In genomic region chr1:220894924-220895256, GRCh38 we compare ENCODE assay signal across 1 cellular context.
TF ChIP-seq lines count a peak whose summit lies in the region.

No MANE protein-coding gene starts in this region.

TF ChIP-seq in WTC11, 78 proteins besides CTCF, POLR2A, EP300 and RAD21 (continued from another document):
- TF ChIP-seq EMX1 (CRISPR knock-in tag; IDR thresholded peaks at IDR 0.05): no peak
- TF ChIP-seq ELF4 (CRISPR knock-in tag; IDR thresholded peaks at IDR 0.05; ENCODE audit: low read depth): no peak
- TF ChIP-seq GTF2I (CRISPR knock-in tag; conservative IDR thresholded peaks at IDR 0.05): no peak
- TF ChIP-seq TEAD1 (CRISPR knock-in tag; IDR thresholded peaks at IDR 0.05): no peak
- TF ChIP-seq GABPB1 (CRISPR knock-in tag; IDR thresholded peaks at IDR 0.05): no peak
- no peak for TF ChIP-seq NFYB (CRISPR knock-in tag; conservative IDR thresholded peaks at IDR 0.05; ENCODE audit: low read depth)
- no peak for TF ChIP-seq JAZF1 (CRISPR knock-in tag; IDR thresholded peaks at IDR 0.05)
